In the genomic region with DNA sequence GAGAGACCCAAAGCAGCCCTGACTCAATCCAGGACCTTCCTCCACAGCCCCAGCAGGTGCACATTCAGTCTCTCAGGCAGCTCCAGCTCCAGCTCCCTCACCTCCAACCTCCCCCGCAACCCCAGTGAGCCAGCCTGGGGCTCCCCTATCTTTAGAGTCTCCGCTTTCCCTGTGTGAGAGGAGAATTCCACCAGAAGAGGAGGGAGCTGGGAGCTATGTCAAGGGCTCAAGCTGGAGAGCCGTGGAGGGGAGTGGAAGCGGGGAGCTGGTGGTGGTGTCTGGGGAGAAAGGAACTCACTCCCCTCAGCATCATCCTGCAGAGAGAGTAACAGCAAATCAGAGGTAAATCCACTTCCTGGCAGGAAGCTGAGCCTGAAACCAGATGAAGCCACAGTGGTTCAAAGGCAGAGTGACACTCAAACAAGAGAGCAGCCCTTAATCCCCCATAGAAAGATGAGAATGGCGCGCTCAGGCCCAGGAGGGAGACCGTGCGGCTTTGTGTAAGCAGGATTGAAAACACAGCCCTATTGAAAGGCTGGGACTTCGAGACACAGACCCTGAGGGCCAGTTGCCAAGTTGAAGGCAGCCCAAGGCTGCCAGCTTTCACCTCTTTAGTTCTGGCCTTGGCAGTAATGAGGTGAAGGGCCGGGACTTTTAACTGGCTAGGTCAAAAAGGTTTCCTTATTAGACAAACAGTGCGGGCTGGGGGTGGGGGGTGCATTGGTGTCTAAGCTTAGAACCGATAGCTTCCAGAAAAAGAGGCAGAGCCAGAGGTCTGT, we compare ENCODE assay signal across 9 cellular contexts. TPM values are rescaled to one million over a fixed set of nuclear protein-coding genes. Genes with fewer than 3 reads are reported as not detected.
DNase-seq lines count a peak whose midpoint lies in the region; ATAC-seq lines count a peak whose summit lies in the region.
"Had no signal": no experiment of that assay in that cellular context is flagged by ENCODE, and none has a peak within 500 bp of the region (broad histone marks: within the 10 kb centered on the region; RNA-seq: fewer than 3 reads in every experiment).

No MANE protein-coding gene starts in this region.

- no peaks in the 10 kb centered on the region for H3K9me3 Mint-ChIP-seq in activated T-cell treated with anti-CD3 and anti-CD28 coated beads, Interleukin-2, amount 50 U/mL, for 24 hours
- H3K9me3 Mint-ChIP-seq in naive thymus-derived CD4-positive, alpha-beta T cell: no peaks in the 10 kb centered on the region

- no peaks in the 10 kb centered on the region for H3K27me3 ChIP-seq in naive thymus-derived CD4-positive, alpha-beta T cell (ENCODE audit: control insufficient read depth in 2 of 2, insufficient read depth in 2 of 2, low read length in 2 of 2)

- no peaks in the 10 kb centered on the region for H3K27me3 Mint-ChIP-seq in activated T-cell treated with anti-CD3 and anti-CD28 coated beads, Interleukin-2, amount 50 U/mL, for 24 hours
- no peaks in the 10 kb centered on the region for H3K27me3 Mint-ChIP-seq in naive thymus-derived CD4-positive, alpha-beta T cell

- POLR2A ChIA-PET in naive thymus-derived CD4-positive, alpha-beta T cell (lab: Charles Lee): interaction anchor here (0.6 to 4.2 kb wide), 8 partner anchors 9 to 220 kb away, joined by 3 to 21 read pairs (median 3); partner anchors contain the start of genes CDON, DCPS, FAM118B and RPUSD4

- DNase-seq in NCI-H2029 (lab: John Stamatoyannopoulos, UW): peak; percentile 81
- peak; percentile 53 for DNase-seq in activated T-cell treated with anti-CD3 and anti-CD28 coated beads, Interleukin-2, amount 50 U/mL, for 24 hours
- peak in 8 of 9 donors; percentile 36 to 71 (median 60) for DNase-seq in naive thymus-derived CD4-positive, alpha-beta T cell
- no peak for DNase-seq in medulla oblongata (ENCODE audit: extremely low spot score)
- DNase-seq in hepatic stellate cell (ENCODE audit: low spot score): no peak
- no peak for DNase-seq in SIG-M5 (lab: John Stamatoyannopoulos, UW)
- no peak for DNase-seq in HT-29 (ENCODE audit: low spot score)
- DNase-seq: NCI-H526 had no signal

- peak overlapping the region; percentile 84 for H3K27ac Mint-ChIP-seq in activated T-cell treated with anti-CD3 and anti-CD28 coated beads, Interleukin-2, amount 50 U/mL, for 24 hours
- H3K27ac Mint-ChIP-seq in naive thymus-derived CD4-positive, alpha-beta T cell: peak overlapping the region; percentile 82 to 97 (median 89)

- peak overlapping the region; percentile 6 for H3K4me3 ChIP-seq in naive thymus-derived CD4-positive, alpha-beta T cell (ENCODE audit: low read length)

- H3K9me3 ChIP-seq in naive thymus-derived CD4-positive, alpha-beta T cell (ENCODE audit: control insufficient read depth in 2 of 3, low read length in 3 of 3): no peaks in the 10 kb centered on the region

- intact Hi-C loops in naive thymus-derived CD4-positive, alpha-beta T cell (cut with micrococcal nuclease): loop anchor here (1.0 to 5.0 kb wide), 2 partner anchors 21 to 182 kb away; partner anchors contain the start of genes DDX25 (in 1 of the 2) and PUS3 (in 1 of the 2)

- peak; percentile 66 for ATAC-seq in GM19395 (IDR thresholded peaks at IDR 0.05; ENCODE audit: unreplicated experiment)
- ATAC-seq in naive thymus-derived CD4-positive, alpha-beta T cell: peak; percentile 87

- peaks cover 11 to 28% of the 10 kb centered on the region in 2 donors for H3K4me1 ChIP-seq in naive thymus-derived CD4-positive, alpha-beta T cell (ENCODE audit: control insufficient read depth in 2 of 2, insufficient read depth in 2 of 2, low read length in 2 of 2)

- H3K27ac ChIP-seq in naive thymus-derived CD4-positive, alpha-beta T cell (ENCODE audit: low read depth, low read length): peak overlapping the region; percentile 61

- H3K4me3 Mint-ChIP-seq in activated T-cell treated with anti-CD3 and anti-CD28 coated beads, Interleukin-2, amount 50 U/mL, for 24 hours: peak overlapping the region; percentile 21
- peak overlapping the region; percentile 58 to 89 (median 84) for H3K4me3 Mint-ChIP-seq in naive thymus-derived CD4-positive, alpha-beta T cell

- H3K4me1 Mint-ChIP-seq in activated T-cell treated with anti-CD3 and anti-CD28 coated beads, Interleukin-2, amount 50 U/mL, for 24 hours (ENCODE audit: low read depth): peaks cover 27% of the 10 kb centered on the region
- peaks cover 16 to 34% (median 27%) of the 10 kb centered on the region in 7 donors for H3K4me1 Mint-ChIP-seq in naive thymus-derived CD4-positive, alpha-beta T cell

- CTCF ChIA-PET in naive thymus-derived CD4-positive, alpha-beta T cell (lab: Charles Lee): interaction anchor here (0.6 to 1.2 kb wide), 5 partner anchors 20 to 142 kb away, joined by 3 to 5 read pairs (median 4); partner anchors contain the start of gene CDON

- H3K36me3 Mint-ChIP-seq in activated T-cell treated with anti-CD3 and anti-CD28 coated beads, Interleukin-2, amount 50 U/mL, for 24 hours (ENCODE audit: low read depth): no peaks in the 10 kb centered on the region
- H3K36me3 Mint-ChIP-seq in naive thymus-derived CD4-positive, alpha-beta T cell: no peaks in the 10 kb centered on the region

- no peaks in the 10 kb centered on the region for H3K36me3 ChIP-seq in naive thymus-derived CD4-positive, alpha-beta T cell (ENCODE audit: control insufficient read depth in 2 of 3, insufficient read depth in 3 of 3, low read length in 3 of 3)

RNA-seq across cellular contexts. Expression of gene CDON, which starts 21.4 kb away (rescaled TPM):
- total RNA-seq in naive thymus-derived CD4-positive, alpha-beta T cell: 1 to 10 TPM; 1.5 to 4.8 (median 2.3) TPM
- under 1 TPM; 0.24 to 0.69 TPM for polyA plus RNA-seq in naive thymus-derived CD4-positive, alpha-beta T cell
- 4.7 and 4.8 TPM in 2 replicates for total RNA-seq in HT-29 (2014; rRNA removed; shearing (Covaris generic))

Comparison
In these comparisons a context has a peak if more than half of its experiments do, and no peak if none do; other contexts are left out.
1. DNase-seq: peak in NCI-H2029 (single experiment), activated T-cell treated with anti-CD3 and anti-CD28 coated beads, Interleukin-2, amount 50 U/mL, for 24 hours (single experiment) and naive thymus-derived CD4-positive, alpha-beta T cell (8 of 9); none in medulla oblongata (single experiment), hepatic stellate cell (single experiment), SIG-M5 (single experiment) and HT-29 (single experiment).